Comparison of ENCODE assay signal across 1 cellular context in the genomic region with DNA sequence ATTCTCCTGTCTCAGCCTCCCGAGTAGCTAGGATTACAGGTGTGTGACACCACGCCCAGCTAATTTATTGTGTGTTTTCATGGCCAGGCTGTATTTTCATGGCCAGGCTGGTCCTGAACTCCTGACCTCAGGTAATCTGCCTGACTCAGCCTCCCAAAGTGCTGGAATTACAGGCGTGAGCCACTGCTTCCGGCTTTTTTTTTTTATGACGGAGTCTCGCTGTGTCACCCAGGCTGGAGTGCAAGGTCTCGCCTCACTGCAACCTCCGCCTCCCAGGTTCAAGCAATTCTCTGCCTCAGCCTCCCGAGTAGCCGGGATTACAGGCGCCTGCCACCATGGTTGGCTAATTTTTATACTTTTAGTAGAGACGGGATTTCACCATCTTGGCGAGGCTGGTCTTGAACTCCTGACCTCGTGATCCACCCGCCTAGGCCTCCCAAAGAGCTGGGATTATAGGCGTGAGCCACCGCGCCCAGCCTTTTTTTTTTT.
TF ChIP-seq lines count a peak whose summit lies in the region.

No MANE protein-coding gene starts in this region.

TF ChIP-seq in GM12878, 131 proteins besides CTCF, POLR2A, EP300 and RAD21:
- TF ChIP-seq, protein P1, sequence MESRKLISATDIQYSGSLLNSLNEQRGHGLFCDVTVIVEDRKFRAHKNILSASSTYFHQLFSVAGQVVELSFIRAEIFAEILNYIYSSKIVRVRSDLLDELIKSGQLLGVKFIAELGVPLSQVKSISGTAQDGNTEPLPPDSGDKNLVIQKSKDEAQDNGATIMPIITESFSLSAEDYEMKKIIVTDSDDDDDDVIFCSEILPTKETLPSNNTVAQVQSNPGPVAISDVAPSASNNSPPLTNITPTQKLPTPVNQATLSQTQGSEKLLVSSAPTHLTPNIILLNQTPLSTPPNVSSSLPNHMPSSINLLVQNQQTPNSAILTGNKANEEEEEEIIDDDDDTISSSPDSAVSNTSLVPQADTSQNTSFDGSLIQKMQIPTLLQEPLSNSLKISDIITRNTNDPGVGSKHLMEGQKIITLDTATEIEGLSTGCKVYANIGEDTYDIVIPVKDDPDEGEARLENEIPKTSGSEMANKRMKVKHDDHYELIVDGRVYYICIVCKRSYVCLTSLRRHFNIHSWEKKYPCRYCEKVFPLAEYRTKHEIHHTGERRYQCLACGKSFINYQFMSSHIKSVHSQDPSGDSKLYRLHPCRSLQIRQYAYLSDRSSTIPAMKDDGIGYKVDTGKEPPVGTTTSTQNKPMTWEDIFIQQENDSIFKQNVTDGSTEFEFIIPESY (IDR thresholded peaks at IDR 0.05): peak; percentile 52; the same call in 1 of the 2 replicates
